In the genomic region with DNA sequence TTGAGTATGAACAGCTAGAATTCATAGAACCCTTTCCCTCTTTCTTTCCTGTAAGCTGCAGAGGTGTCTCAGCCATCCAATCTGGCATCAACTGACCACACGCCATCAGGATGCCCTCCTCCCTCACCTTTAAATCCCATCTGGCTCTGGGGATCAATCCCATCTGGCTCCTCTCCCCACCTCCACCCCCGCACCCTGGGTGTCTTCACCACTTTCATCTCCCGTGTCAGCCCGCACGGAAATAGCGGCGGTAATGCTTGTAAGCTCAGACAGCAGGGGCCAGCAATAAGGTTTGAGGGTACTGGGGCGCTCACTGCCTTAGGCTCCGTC, we compare ENCODE assay signal across 9 cellular contexts. TPM values are rescaled to one million over a fixed set of nuclear protein-coding genes. Genes with fewer than 3 reads are reported as not detected.
A peak's percentile ranks its signal among the peaks of the same experiment; 100 is the strongest.
DNase-seq lines count a peak whose midpoint lies in the region; ATAC-seq and TF ChIP-seq lines count a peak whose summit lies in the region.
"Had no signal": no experiment of that assay in that cellular context is flagged by ENCODE, and none has a peak within 500 bp of the region (broad histone marks: within the 10 kb centered on the region; RNA-seq: fewer than 3 reads in every experiment).

No MANE protein-coding gene starts in this region.

- intact Hi-C loops in left ventricle myocardium inferior (cut with micrococcal nuclease) (no loop called here), left ventricle myocardium superior (cut with micrococcal nuclease) (no loop called here)
- intact Hi-C loops in activated T-helper 1 cell treated with anti-CD3 and anti-CD28 coated beads, Interleukin-12 subunit alpha, Interleukin-12 subunit beta, Interleukin-2, Interleukin-4 antibody, amounts not matched to agents 30 ng/mL and 10 ng/mL and 1 ng/mL, durations not matched to agents 14 hours and 24 hours and 36 hours (cut with micrococcal nuclease), result loop anchor here (2.0 to 10.0 kb wide), 4 partner anchors 42 to 1028 kb away; a partner anchor contains a TSS

- H3K27me3 ChIP-seq in left ventricle myocardium inferior (ENCODE audit: low read depth) (peaks cover 19% of the 10 kb centered on the region), suprapubic skin (no peaks in the 10 kb centered on the region)

- peaks cover 65% of the 10 kb centered on the region for H3K4me1 Mint-ChIP-seq in activated T-helper 1 cell treated with anti-CD3 and anti-CD28 coated beads, Interleukin-12 subunit alpha, Interleukin-12 subunit beta, Interleukin-2, Interleukin-4 antibody, amounts not matched to agents 30 ng/mL and 10 ng/mL and 1 ng/mL, durations not matched to agents 14 hours and 24 hours and 36 hours (ENCODE audit: low read depth)

- DNase-seq in left ventricle myocardium inferior (no peak), left ventricle myocardium superior (no peak), suprapubic skin (ENCODE audit: low spot score in 2 of 2) (no peak), GM19240 (ENCODE audit: insufficient read length, low spot score) (no peak)
- DNase-seq in activated T-helper 1 cell treated with anti-CD3 and anti-CD28 coated beads, Interleukin-12 subunit alpha, Interleukin-12 subunit beta, Interleukin-2, Interleukin-4 antibody, amounts not matched to agents 30 ng/mL and 10 ng/mL and 1 ng/mL, durations not matched to agents 14 hours and 24 hours and 36 hours (ENCODE audit: low spot score), result no peak
- no peak for DNase-seq in effector CD4-positive, alpha-beta T cell

- H3K27ac Mint-ChIP-seq in activated T-helper 1 cell treated with anti-CD3 and anti-CD28 coated beads, Interleukin-12 subunit alpha, Interleukin-12 subunit beta, Interleukin-2, Interleukin-4 antibody, amounts not matched to agents 30 ng/mL and 10 ng/mL and 1 ng/mL, durations not matched to agents 14 hours and 24 hours and 36 hours, result peak overlapping the region; percentile 82

- H3K27me3 Mint-ChIP-seq in activated T-helper 1 cell treated with anti-CD3 and anti-CD28 coated beads, Interleukin-12 subunit alpha, Interleukin-12 subunit beta, Interleukin-2, Interleukin-4 antibody, amounts not matched to agents 30 ng/mL and 10 ng/mL and 1 ng/mL, durations not matched to agents 14 hours and 24 hours and 36 hours (ENCODE audit: insufficient read depth), result no peaks in the 10 kb centered on the region

- WGBS in suprapubic skin, result 9% methylated on average over 9 of the region's 9 CpGs

- TF ChIP-seq EP300 in suprapubic skin (IDR thresholded peaks at IDR 0.05), result no peak

- no peaks in the 10 kb centered on the region for H3K9me3 Mint-ChIP-seq in activated T-helper 1 cell treated with anti-CD3 and anti-CD28 coated beads, Interleukin-12 subunit alpha, Interleukin-12 subunit beta, Interleukin-2, Interleukin-4 antibody, amounts not matched to agents 30 ng/mL and 10 ng/mL and 1 ng/mL, durations not matched to agents 14 hours and 24 hours and 36 hours

- no peak for TF ChIP-seq POLR2A in suprapubic skin (IDR thresholded peaks at IDR 0.05)

- H3K4me3 Mint-ChIP-seq in activated T-helper 1 cell treated with anti-CD3 and anti-CD28 coated beads, Interleukin-12 subunit alpha, Interleukin-12 subunit beta, Interleukin-2, Interleukin-4 antibody, amounts not matched to agents 30 ng/mL and 10 ng/mL and 1 ng/mL, durations not matched to agents 14 hours and 24 hours and 36 hours, result peak overlapping the region; percentile 93

- H3K9me3 ChIP-seq in left ventricle myocardium inferior (replicated peaks), result no peaks in the 10 kb centered on the region
- no peaks in the 10 kb centered on the region for H3K9me3 ChIP-seq in suprapubic skin

- H3K4me1 ChIP-seq in left ventricle myocardium inferior (peaks cover 70% of the 10 kb centered on the region), suprapubic skin (peaks cover 74% of the 10 kb centered on the region)

- H3K36me3 Mint-ChIP-seq in activated T-helper 1 cell treated with anti-CD3 and anti-CD28 coated beads, Interleukin-12 subunit alpha, Interleukin-12 subunit beta, Interleukin-2, Interleukin-4 antibody, amounts not matched to agents 30 ng/mL and 10 ng/mL and 1 ng/mL, durations not matched to agents 14 hours and 24 hours and 36 hours (ENCODE audit: low read depth), result peaks cover 34% of the 10 kb centered on the region

- H3K36me3 ChIP-seq in left ventricle myocardium inferior (peaks cover 28% of the 10 kb centered on the region), suprapubic skin (peaks cover 19% of the 10 kb centered on the region)

- H3K27ac ChIP-seq in left ventricle myocardium inferior (replicated peaks) (peak overlapping the region; percentile 87), suprapubic skin (peak overlapping the region; percentile 83)

- no peak for TF ChIP-seq CTCF in left ventricle myocardium inferior (IDR thresholded peaks at IDR 0.05; ENCODE audit: borderline replicate concordance)
- no peak for TF ChIP-seq CTCF in suprapubic skin (IDR thresholded peaks at IDR 0.05)

- peak overlapping the region; percentile 85 for H3K4me3 ChIP-seq in left ventricle myocardium inferior
- peak overlapping the region; percentile 53 for H3K4me3 ChIP-seq in iPS-11a (ENCODE audit: low read depth, low read length)
- peak overlapping the region; percentile 66 for H3K4me3 ChIP-seq in suprapubic skin

- ATAC-seq in left ventricle myocardium superior, result no peak
- ATAC-seq in GM21786 (IDR thresholded peaks at IDR 0.05; ENCODE audit: unreplicated experiment), result no peak

RNA-seq across cellular contexts. Expression of a gene that starts 0.5 kb away (rescaled TPM):
- total RNA-seq in left ventricle myocardium inferior, result not detected
- not detected for total RNA-seq in left ventricle myocardium superior
- total RNA-seq in activated T-helper 1 cell treated with anti-CD3 and anti-CD28 coated beads, Interleukin-12 subunit alpha, Interleukin-12 subunit beta, Interleukin-2, Interleukin-4 antibody, amounts not matched to agents 30 ng/mL and 10 ng/mL and 1 ng/mL, durations not matched to agents 14 hours and 24 hours and 36 hours, result not detected in 2 replicates
- total RNA-seq in suprapubic skin, result not detected
- total RNA-seq: dermis microvascular lymphatic vessel endothelial cell had no signal

RNA-seq across cellular contexts. Expression of a gene that starts 1.2 kb away (rescaled TPM):
- total RNA-seq in left ventricle myocardium inferior (130 TPM), left ventricle myocardium superior (116 TPM), suprapubic skin (100 to 1,000 TPM; 194 to 530 (median 394) TPM)
- total RNA-seq in activated T-helper 1 cell treated with anti-CD3 and anti-CD28 coated beads, Interleukin-12 subunit alpha, Interleukin-12 subunit beta, Interleukin-2, Interleukin-4 antibody, amounts not matched to agents 30 ng/mL and 10 ng/mL and 1 ng/mL, durations not matched to agents 14 hours and 24 hours and 36 hours, result 211 and 217 TPM in 2 replicates

RNA-seq across cellular contexts. Expression of a gene that starts 7.3 kb away (rescaled TPM):
- total RNA-seq in left ventricle myocardium inferior (19.2 TPM), left ventricle myocardium superior (16.4 TPM), suprapubic skin (10 to 100 TPM; 10.9 to 22.9 (median 16.1) TPM)
- total RNA-seq in activated T-helper 1 cell treated with anti-CD3 and anti-CD28 coated beads, Interleukin-12 subunit alpha, Interleukin-12 subunit beta, Interleukin-2, Interleukin-4 antibody, amounts not matched to agents 30 ng/mL and 10 ng/mL and 1 ng/mL, durations not matched to agents 14 hours and 24 hours and 36 hours, result 30.1 and 30.6 TPM in 2 replicates

RNA-seq across cellular contexts. Expression of a gene that starts 7.3 kb away (rescaled TPM):
- 1.7 TPM for total RNA-seq in left ventricle myocardium inferior
- total RNA-seq in left ventricle myocardium superior, result 2.5 TPM
- total RNA-seq in activated T-helper 1 cell treated with anti-CD3 and anti-CD28 coated beads, Interleukin-12 subunit alpha, Interleukin-12 subunit beta, Interleukin-2, Interleukin-4 antibody, amounts not matched to agents 30 ng/mL and 10 ng/mL and 1 ng/mL, durations not matched to agents 14 hours and 24 hours and 36 hours, result 4.6 and 4.9 TPM in 2 replicates
- total RNA-seq in suprapubic skin, result 1 to 10 TPM; 2.5 to 9.8 (median 5.4) TPM

RNA-seq across cellular contexts. Expression of a gene that starts 22.9 kb away (rescaled TPM):
- total RNA-seq in left ventricle myocardium inferior, result 29.8 TPM
- total RNA-seq in left ventricle myocardium superior, result 30.4 TPM
- 112 and 117 TPM in 2 replicates for total RNA-seq in activated T-helper 1 cell treated with anti-CD3 and anti-CD28 coated beads, Interleukin-12 subunit alpha, Interleukin-12 subunit beta, Interleukin-2, Interleukin-4 antibody, amounts not matched to agents 30 ng/mL and 10 ng/mL and 1 ng/mL, durations not matched to agents 14 hours and 24 hours and 36 hours
- 100 to 1,000 TPM in 1 of 4 donors, 10 to 100 TPM in 3; 38.6 to 252 (median 61.7) TPM for total RNA-seq in suprapubic skin
